In the genomic region with DNA sequence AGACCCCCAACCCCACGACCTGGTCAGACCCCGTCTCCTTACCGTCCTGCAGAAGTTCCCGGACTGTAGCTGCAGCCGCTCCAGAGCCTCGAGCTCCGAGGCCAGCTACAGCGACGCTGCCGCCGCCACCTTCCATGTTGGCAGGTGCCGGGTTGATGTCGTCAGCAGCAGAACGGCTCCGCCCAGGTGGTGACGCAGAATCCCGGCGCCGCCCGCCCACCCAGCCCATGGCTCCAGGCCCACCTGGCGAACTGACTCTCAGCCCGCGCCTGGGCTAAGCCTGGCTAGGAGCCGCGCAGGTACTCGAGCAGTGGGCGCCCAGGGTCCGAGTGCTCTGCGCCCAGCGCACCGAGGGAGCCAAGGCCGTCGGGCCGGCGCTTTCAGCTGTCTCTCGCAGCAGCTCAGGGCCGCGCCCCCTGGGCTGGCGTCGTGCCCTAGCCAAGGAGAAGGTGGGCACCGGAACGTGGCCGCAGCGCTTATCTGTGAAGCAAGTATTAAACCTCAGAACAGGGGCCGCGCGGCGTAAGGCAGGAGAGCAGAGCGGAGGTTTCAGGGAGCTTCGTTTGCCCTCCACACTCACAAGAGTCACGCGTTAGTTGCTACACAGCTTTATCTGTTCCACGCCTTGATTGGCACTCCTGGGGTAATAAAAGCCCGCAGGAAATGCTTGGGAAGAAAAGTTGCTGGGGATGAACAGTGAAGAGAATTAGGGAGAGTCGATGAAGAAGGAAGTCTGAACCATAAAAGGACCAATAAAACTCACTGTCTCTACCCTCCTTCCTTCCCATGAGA, we compare ENCODE assay signal across 8 cellular contexts. TPM values are rescaled to one million over a fixed set of nuclear protein-coding genes. Genes with fewer than 3 reads are reported as not detected.
DNase-seq lines count a peak whose midpoint lies in the region; ATAC-seq and TF ChIP-seq lines count a peak whose summit lies in the region.

A gene (minus strand): TSS at position 160 of the 792 bp plus-strand sequence. CDS start 24 bp downstream, at position 136.
A gene with protein sequence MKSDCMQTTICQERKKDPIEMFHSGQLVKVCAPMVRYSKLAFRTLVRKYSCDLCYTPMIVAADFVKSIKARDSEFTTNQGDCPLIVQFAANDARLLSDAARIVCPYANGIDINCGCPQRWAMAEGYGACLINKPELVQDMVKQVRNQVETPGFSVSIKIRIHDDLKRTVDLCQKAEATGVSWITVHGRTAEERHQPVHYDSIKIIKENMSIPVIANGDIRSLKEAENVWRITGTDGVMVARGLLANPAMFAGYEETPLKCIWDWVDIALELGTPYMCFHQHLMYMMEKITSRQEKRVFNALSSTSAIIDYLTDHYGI (plus strand): TSS at position 211 of the 792 bp plus-strand sequence. CDS start 3,100 bp downstream, outside the sequence.

- peak within 1 kb of the TSS; percentile 96 for H3K27ac Mint-ChIP-seq in activated naive CD4-positive, alpha-beta T cell treated with anti-CD3 and anti-CD28 coated beads, Interleukin-2, amount 10 ng/mL, durations not matched to agents 7 days and 5 days

- H3K36me3 ChIP-seq in H7 (replicated peaks; ENCODE audit: control insufficient read depth, insufficient read depth, low read length) = peaks cover 1% of the 10 kb centered on the region
- H3K36me3 ChIP-seq in Loucy (ENCODE audit: insufficient read depth, low read length) = no peaks in the 10 kb centered on the region
- H3K36me3 ChIP-seq in gastroesophageal sphincter = no peaks in the 10 kb centered on the region
- peaks cover 3% of the 10 kb centered on the region for H3K36me3 ChIP-seq in suprapubic skin

- peak within 1 kb of the TSS; percentile 73 for H3K4me3 Mint-ChIP-seq in activated naive CD4-positive, alpha-beta T cell treated with anti-CD3 and anti-CD28 coated beads, Interleukin-2, amount 10 ng/mL, durations not matched to agents 7 days and 5 days

- no peaks in the 10 kb centered on the region for H3F3A ChIP-seq in Loucy (ENCODE audit: low read depth)

- WGBS in gastroesophageal sphincter (ENCODE audit: low coverage in 1 of 2), 2 donors = 0% methylated on average over 2 to 12 of the region's 55 CpGs
- WGBS in suprapubic skin = 3% methylated on average over 13 of the region's 55 CpGs

- H3K9me2 ChIP-seq in Loucy (replicated peaks; ENCODE audit: low read depth, low read length) = no peaks in the 10 kb centered on the region

- TF ChIP-seq EP300 in gastroesophageal sphincter (IDR thresholded peaks at IDR 0.05) (no peak), suprapubic skin (IDR thresholded peaks at IDR 0.05) (no peak)

- H3K36me3 Mint-ChIP-seq in activated naive CD4-positive, alpha-beta T cell treated with anti-CD3 and anti-CD28 coated beads, Interleukin-2, amount 10 ng/mL, durations not matched to agents 7 days and 5 days = peaks cover 12% of the 10 kb centered on the region

- CTCF ChIA-PET in activated naive CD4-positive, alpha-beta T cell treated with anti-CD3 and anti-CD28 coated beads, Interleukin-2, amount 10 ng/mL, durations not matched to agents 7 days and 5 days (lab: Charles Lee) = interaction anchor here (1.0 to 1.5 kb wide), 4 partner anchors 12 to 315 kb away, joined by 3 to 4 read pairs (median 4); a partner anchor contains a TSS

- H3K9me3 ChIP-seq in Loucy (ENCODE audit: insufficient read depth, low read depth, low read length) = no peaks in the 10 kb centered on the region
- no peaks in the 10 kb centered on the region for H3K9me3 ChIP-seq in gastroesophageal sphincter
- no peaks in the 10 kb centered on the region for H3K9me3 ChIP-seq in suprapubic skin

- no peaks in the 10 kb centered on the region for H3K9me3 Mint-ChIP-seq in activated naive CD4-positive, alpha-beta T cell treated with anti-CD3 and anti-CD28 coated beads, Interleukin-2, amount 10 ng/mL, durations not matched to agents 7 days and 5 days

- H3K4me3 ChIP-seq in H7 (ENCODE audit: insufficient read depth, low read depth, low read length) (peak within 1 kb of the TSS; percentile 89), Loucy (ENCODE audit: low read length, poor library complexity, severe bottlenecking) (peak within 1 kb of the TSS; percentile 84), gastroesophageal sphincter (peak within 1 kb of the TSS; percentile 78 to 86), suprapubic skin (peak within 1 kb of the TSS; percentile 100)

- H2AFZ ChIP-seq in Loucy (ENCODE audit: low read length) = peak within 1 kb of the TSS; percentile 95

- H3K27me3 ChIP-seq in H7 (ENCODE audit: control insufficient read depth, insufficient read depth, low read length) = no peaks in the 10 kb centered on the region
- H3K27me3 ChIP-seq in Loucy (ENCODE audit: insufficient read depth, low read length, poor library complexity, severe bottlenecking) = no peaks in the 10 kb centered on the region
- H3K27me3 ChIP-seq in gastroesophageal sphincter = no peaks in the 10 kb centered on the region
- H3K27me3 ChIP-seq in suprapubic skin = no peaks in the 10 kb centered on the region

- no peaks in the 10 kb centered on the region for H3K27me3 Mint-ChIP-seq in activated naive CD4-positive, alpha-beta T cell treated with anti-CD3 and anti-CD28 coated beads, Interleukin-2, amount 10 ng/mL, durations not matched to agents 7 days and 5 days

- H3K4me1 Mint-ChIP-seq in activated naive CD4-positive, alpha-beta T cell treated with anti-CD3 and anti-CD28 coated beads, Interleukin-2, amount 10 ng/mL, durations not matched to agents 7 days and 5 days = peaks cover 57% of the 10 kb centered on the region

- peaks cover 46% of the 10 kb centered on the region for H3K4me1 ChIP-seq in Loucy (ENCODE audit: insufficient read depth, low read length, poor library complexity, severe bottlenecking)
- peaks cover 3 to 53% (median 5%) of the 10 kb centered on the region in 3 donors for H3K4me1 ChIP-seq in gastroesophageal sphincter
- peaks cover 50% of the 10 kb centered on the region for H3K4me1 ChIP-seq in suprapubic skin

- peak within 1 kb of the TSS; percentile 93 for H3K4me2 ChIP-seq in Loucy (ENCODE audit: low read depth, low read length, poor library complexity, severe bottlenecking)

- no peak for TF ChIP-seq CTCF in Loucy (conservative IDR thresholded peaks at IDR 0.05; ENCODE audit: low read length)
- no peak for TF ChIP-seq CTCF in gastroesophageal sphincter (IDR thresholded peaks at IDR 0.05)
- TF ChIP-seq CTCF in suprapubic skin (IDR thresholded peaks at IDR 0.05) = no peak

- peaks cover 54% of the 10 kb centered on the region for H3K79me2 ChIP-seq in Loucy (ENCODE audit: insufficient read depth, low read length)

- DNase-seq in GF-D8 (lab: John Stamatoyannopoulos, UW) (peak; percentile 51), H7 (peak; percentile 91), SK-N-DZ (ENCODE audit: low spot score) (peak; percentile 76), occipital lobe (lab: John Stamatoyannopoulos, UW) (peak; percentile 77), suprapubic skin (ENCODE audit: low spot score in 2 of 2) (peak; percentile 86 to 88)
- peak; percentile 90 for DNase-seq in activated naive CD4-positive, alpha-beta T cell treated with anti-CD3 and anti-CD28 coated beads, Interleukin-2, amount 10 ng/mL, durations not matched to agents 7 days and 5 days

- H3K27ac ChIP-seq in gastroesophageal sphincter (peak within 1 kb of the TSS; percentile 78 to 94 (median 92)), suprapubic skin (peak within 1 kb of the TSS; percentile 99)

- peak; percentile 96 for ATAC-seq in gastroesophageal sphincter

- TF ChIP-seq POLR2A in gastroesophageal sphincter (IDR thresholded peaks at IDR 0.05) = peak; percentile 47 to 55
- TF ChIP-seq POLR2A in suprapubic skin (IDR thresholded peaks at IDR 0.05) = peak in 1 of 2 donors; percentile 58

- H4K20me1 ChIP-seq in Loucy (ENCODE audit: insufficient read depth, low read length, poor library complexity, severe bottlenecking) = peaks cover 39% of the 10 kb centered on the region

- H3K9ac ChIP-seq in Loucy (ENCODE audit: low read depth, low read length, poor library complexity, severe bottlenecking) = peak within 1 kb of the TSS; percentile 85

RNA-seq across cellular contexts. Expression of the first gene that starts in this region (rescaled TPM):
- total RNA-seq in H7 (2014; rRNA removed; shearing (Covaris generic)) = 13.5 and 18.4 TPM in 2 replicates
- 20.9 and 33.2 TPM in 2 replicates for polyA plus RNA-seq in SK-N-DZ (2014; cell fraction: cytosol; rRNA removed)
- 17.4 and 18.2 TPM in 2 replicates for polyA plus RNA-seq in SK-N-DZ (2014; cell fraction: nucleus; rRNA removed)
- 10 to 100 TPM; 31.6 to 50.4 (median 41.1) TPM for total RNA-seq in gastroesophageal sphincter
- 46.2 TPM for total RNA-seq in occipital lobe
- 10 to 100 TPM; 31.1 to 60.1 (median 53.7) TPM for total RNA-seq in suprapubic skin

RNA-seq across cellular contexts. Expression of the second gene that starts in this region (rescaled TPM):
- 22.9 and 28.6 TPM in 2 replicates for total RNA-seq in H7 (2014; rRNA removed; shearing (Covaris generic))
- polyA plus RNA-seq in SK-N-DZ (2014; cell fraction: cytosol; rRNA removed) = 19.6 and 20.0 TPM in 2 replicates
- polyA plus RNA-seq in SK-N-DZ (2014; cell fraction: nucleus; rRNA removed) = 20.9 and 28.7 TPM in 2 replicates
- total RNA-seq in gastroesophageal sphincter (10 to 100 TPM in 1 of 4 donors, 1 to 10 TPM in 3; 4.0 to 14.8 (median 6.7) TPM), occipital lobe (17.9 TPM), suprapubic skin (10 to 100 TPM in 1 of 4 donors, 1 to 10 TPM in 3; 6.0 to 11.0 (median 7.8) TPM)

Comparison
In these comparisons a context has a peak if more than half of its experiments do, and no peak if none do; other contexts are left out.
1. Peak in every context shown above with its lines: DNase-seq, ATAC-seq, H3K4me3 ChIP-seq and H3K27ac ChIP-seq.